Comparison of ENCODE assay signal across 6 cellular contexts in genomic region chr17:8189041-8189710, GRCh38. TPM values are rescaled to one million over a fixed set of nuclear protein-coding genes. Genes with fewer than 3 reads are reported as not detected.
DNase-seq lines count a peak whose midpoint lies in the region; ATAC-seq, FAIRE-seq and TF ChIP-seq lines count a peak whose summit lies in the region.

No MANE protein-coding gene starts in this region.

- H2AK5ac ChIP-seq in IMR-90 (ENCODE audit: low read depth, low read length) = peak overlapping the region; percentile 69; the same call in 1 of the 2 replicates

- H3K36me3 Mint-ChIP-seq in natural killer cell treated with Interleukin-12 subunit alpha and Interleukin-12 subunit beta and Interleukin-15 and Interleukin-18, amount 100 ng/mL, for 72 hours = no peaks in the 10 kb centered on the region

- peaks cover 9 to 13% of the 10 kb centered on the region in 2 donors for H3K4me1 Mint-ChIP-seq in natural killer cell treated with Interleukin-12 subunit alpha and Interleukin-12 subunit beta and Interleukin-15 and Interleukin-18, amount 100 ng/mL, for 72 hours (ENCODE audit: low read depth in 2 of 2)

- H3K18ac ChIP-seq in IMR-90 (ENCODE audit: low read depth, low read length) = no peak overlapping the region

- in situ Hi-C loops in IMR-90 (cut with MboI; ENCODE audit: low sequenced_read_pairs) = no loop called here
- in situ Hi-C loops in K562 (cut with MboI) = no loop called here

- peak overlapping the region; percentile 31 for H2BK5ac ChIP-seq in IMR-90 (ENCODE audit: low read depth, low read length, poor library complexity, severe bottlenecking)

- H3K79me1 ChIP-seq in IMR-90 (ENCODE audit: low read depth in 1 of 2, low read length in 2 of 2) = peaks cover 0 to 21% of the 10 kb centered on the region in 2 experiments; a peak in 2 of 4 replicates

- H3K4me1 ChIP-seq in IMR-90 (ENCODE audit: control insufficient read depth, insufficient read depth, low read length) (peaks cover 13% of the 10 kb centered on the region), K562 (replicated peaks in 1 of 2; ENCODE audit: control insufficient read depth in 2 of 2, insufficient read depth in 2 of 2, low read length in 2 of 2) (peaks cover 31 to 39% of the 10 kb centered on the region in 2 experiments)

- H3K27ac Mint-ChIP-seq in natural killer cell treated with Interleukin-12 subunit alpha and Interleukin-12 subunit beta and Interleukin-15 and Interleukin-18, amount 100 ng/mL, for 72 hours = no peak overlapping the region

- BruUV-seq in IMR-90 (replicated peaks; lab: Mats Ljungman, UMichigan) = no TSS peak
- BruUV-seq in K562 (replicated peaks; lab: Mats Ljungman, UMichigan) = no TSS peak

- H3K27me3 ChIP-seq in IMR-90 (ENCODE audit: control insufficient read depth, insufficient read depth, low read length) = no peaks in the 10 kb centered on the region
- H3K27me3 ChIP-seq in K562 (ENCODE audit: control insufficient read depth in 2 of 2, insufficient read depth in 2 of 2, low read length in 2 of 2) = no peaks in the 10 kb centered on the region

- intact Hi-C loops in IMR-90 (cut with micrococcal nuclease) (loop anchor here (5.0 kb wide), 1 partner anchor 113 kb away; no protein-coding TSS in a partner anchor), K562 (cut with micrococcal nuclease) (loop anchor here (10.0 kb wide), 1 partner anchor 116 kb away; no protein-coding TSS in a partner anchor)

- H3K14ac ChIP-seq in IMR-90 (replicated peaks; ENCODE audit: low read depth, low read length) = no peak overlapping the region

- DNase-seq in IMR-90 = no peak
- DNase-seq in K562 (ENCODE audit: extremely low read depth in 1 of 4, low spot score in 3 of 4) = no peak
- DNase-seq in natural killer cell treated with Interleukin-12 subunit alpha and Interleukin-12 subunit beta and Interleukin-15 and Interleukin-18, amount 100 ng/mL, for 72 hours (ENCODE audit: low spot score) = peak; percentile 61
- no peak for DNase-seq in D721Med (ENCODE audit: insufficient read length, low spot score)

- peak overlapping the region; percentile 69 for H3K27ac ChIP-seq in IMR-90 (ENCODE audit: insufficient read depth, low read length)
- peak overlapping the region; percentile 85; the same call in 2 of the 3 replicates for H3K27ac ChIP-seq in K562 (ENCODE audit: extremely low read depth, low read depth, low read length)

- H3K9me3 Mint-ChIP-seq in natural killer cell treated with Interleukin-12 subunit alpha and Interleukin-12 subunit beta and Interleukin-15 and Interleukin-18, amount 100 ng/mL, for 72 hours = no peaks in the 10 kb centered on the region

- H4K8ac ChIP-seq in IMR-90 (ENCODE audit: low read depth in 2 of 2, low read length in 2 of 2) = peak overlapping the region in 1 of 2 experiments; percentile 50; a peak in 1 of 4 replicates

- POLR2A ChIA-PET in IMR-90 (lab: Charles Lee; ENCODE audit: unreplicated experiment) (interaction anchor here (0.5 kb wide), 1 partner anchor 11 kb away, joined by 4 read pairs; no protein-coding TSS in a partner anchor), K562 (lab: Yijun Ruan, JAX) (interaction anchor here (0.6 to 2.9 kb wide), 7 partner anchors 10 to 140 kb away, joined by 4 to 27 read pairs (median 8); no protein-coding TSS in a partner anchor)

- TF ChIP-seq RAD21 in IMR-90 (IDR thresholded peaks at IDR 0.05; ENCODE audit: low read length) = no peak
- no peak for TF ChIP-seq RAD21 in K562 (CRISPR knock-in tag; conservative IDR thresholded peaks at IDR 0.05 in 1 of 2, IDR thresholded peaks at IDR 0.05 in 1 of 2)

- H2BK20ac ChIP-seq in IMR-90 (ENCODE audit: low read depth, low read length) = no peak overlapping the region

- H3K56ac ChIP-seq in IMR-90 (ENCODE audit: extremely low read depth, insufficient read depth, low read length) = no peak overlapping the region

- no peak overlapping the region for H3K4me3 Mint-ChIP-seq in natural killer cell treated with Interleukin-12 subunit alpha and Interleukin-12 subunit beta and Interleukin-15 and Interleukin-18, amount 100 ng/mL, for 72 hours

- ATAC-seq in IMR-90 (ENCODE audit: low read depth) (no peak), K562 (0 out of 3 replicates have a peak, but pooled peaks have one; percentile 0), GM18519 (IDR thresholded peaks at IDR 0.05; ENCODE audit: low FRiP score, unreplicated experiment) (no peak), HG03520 (IDR thresholded peaks at IDR 0.05; ENCODE audit: unreplicated experiment) (no peak)
- ATAC-seq in natural killer cell treated with Interleukin-12 subunit alpha and Interleukin-12 subunit beta and Interleukin-15 and Interleukin-18, amount 100 ng/mL, for 72 hours = no peak

- 10% methylated on average over 16 of the region's 67 CpGs; no CpG with 5 or more reads in 1 of the 2 experiments for WGBS in IMR-90 (ENCODE audit: extremely low coverage in 2 of 2, insufficient read length in 1 of 2), 2 experiments
- WGBS in K562 (ENCODE audit: insufficient coverage, low coverage, missing lambda C conversion rate) = 9% methylated on average over 23 of the region's 67 CpGs

- H4K5ac ChIP-seq in IMR-90 (ENCODE audit: low read depth, low read length) = no peak overlapping the region

- H3K23ac ChIP-seq in IMR-90 (ENCODE audit: low read depth, low read length) = peak overlapping the region; percentile 31; the same call in 1 of the 2 replicates

- H3K79me2 ChIP-seq in K562 (ENCODE audit: control insufficient read depth, insufficient read depth, low read length) = peaks cover 18% of the 10 kb centered on the region

- H3K9ac ChIP-seq in IMR-90 (ENCODE audit: low read depth, low read length) = peak overlapping the region; percentile 41
- H3K9ac ChIP-seq in K562 (ENCODE audit: insufficient read depth in 1 of 2, low read depth in 2 of 2, low read length in 2 of 2) = peak overlapping the region; percentile 77 to 93

- TF ChIP-seq EP300 in K562 (IDR thresholded peaks at IDR 0.05; ENCODE audit: low read length) = no peak

- H2AK9ac ChIP-seq in IMR-90 (replicated peaks; ENCODE audit: low read depth, low read length, poor library complexity) = peak overlapping the region; percentile 66

- no peak for FAIRE-seq in K562 (lab: Jason Lieb, UNC)
- no peak for FAIRE-seq in D721Med (lab: Jason Lieb, UNC)

- no peaks in the 10 kb centered on the region for H3K9me3 ChIP-seq in IMR-90 (ENCODE audit: control insufficient read depth, insufficient read depth, low read length)
- no peaks in the 10 kb centered on the region for H3K9me3 ChIP-seq in K562 (replicated peaks; ENCODE audit: control insufficient read depth, insufficient read depth, low read depth, low read length)

- CTCF ChIA-PET in IMR-90 (lab: Yijun Ruan, JAX) (interaction anchor here (1.5 kb wide), 1 partner anchor 70 kb away, joined by 6 read pairs; no protein-coding TSS in a partner anchor), K562 (lab: Yijun Ruan, JAX; ENCODE audit: low intra/inter-chr PET ratio) (no interaction called here)

- dilution Hi-C loops in IMR-90 (cut with HindIII; ENCODE audit: low sequenced_read_pairs, unreplicated experiment) = no loop called here

- H3K36me3 ChIP-seq in IMR-90 (ENCODE audit: control insufficient read depth, insufficient read depth, low read length) (no peaks in the 10 kb centered on the region), K562 (ENCODE audit: control insufficient read depth, insufficient read depth, low read length) (no peaks in the 10 kb centered on the region)

- H3K9me1 ChIP-seq in IMR-90 (ENCODE audit: insufficient read depth, low read length) (peaks cover 21% of the 10 kb centered on the region), K562 (ENCODE audit: control insufficient read depth, insufficient read depth, low read length) (no peaks in the 10 kb centered on the region)

- H2BK15ac ChIP-seq in IMR-90 (ENCODE audit: low read depth, low read length) = no peak overlapping the region

- H4K20me1 ChIP-seq in IMR-90 (ENCODE audit: insufficient read depth, low read length) (peaks cover 22% of the 10 kb centered on the region), K562 (replicated peaks; ENCODE audit: control insufficient read depth, insufficient read depth, low read length) (peaks cover 10% of the 10 kb centered on the region)

- H4K91ac ChIP-seq in IMR-90 (ENCODE audit: insufficient read depth, low read depth, low read length) = no peak overlapping the region; the same call in 1 of the 2 replicates

- H3K4ac ChIP-seq in IMR-90 (ENCODE audit: low read depth, low read length) = peak overlapping the region; percentile 24; the same call in 1 of the 2 replicates

- TF ChIP-seq CTCF in IMR-90 (conservative IDR thresholded peaks at IDR 0.05; ENCODE audit: low read depth, low read length) = no peak
- TF ChIP-seq CTCF in K562 (IDR thresholded peaks at IDR 0.05 in 2 of 3, conservative IDR thresholded peaks at IDR 0.05 in 1 of 3; ENCODE audit: insufficient read depth in 2 of 3, low read depth in 1 of 3, low read length in 3 of 3) = no peak
- no peak for TF ChIP-seq CTCF in D721Med (IDR thresholded peaks at IDR 0.05; ENCODE audit: insufficient read depth, missing control alignments)

- no peaks in the 10 kb centered on the region for H3K27me3 Mint-ChIP-seq in natural killer cell treated with Interleukin-12 subunit alpha and Interleukin-12 subunit beta and Interleukin-15 and Interleukin-18, amount 100 ng/mL, for 72 hours

- H3K4me2 ChIP-seq in IMR-90 (ENCODE audit: low read depth, low read length) (peak overlapping the region; percentile 75), K562 (ENCODE audit: insufficient read depth, low read length) (peak overlapping the region; percentile 100)

- H2AFZ ChIP-seq in IMR-90 (replicated peaks; ENCODE audit: low read length, poor library complexity) (peak overlapping the region; percentile 97), K562 (ENCODE audit: low read depth, low read length) (peak overlapping the region; percentile 85)

- TF ChIP-seq POLR2A in IMR-90 (IDR thresholded peaks at IDR 0.05; ENCODE audit: low read depth, low read length) (no peak), K562 (conservative IDR thresholded peaks at IDR 0.05) (no peak)

- H2BK120ac ChIP-seq in IMR-90 (ENCODE audit: low read depth, low read length) = no peak overlapping the region

- H3K4me3 ChIP-seq in IMR-90 (ENCODE audit: insufficient read depth, low read depth, low read length) = peak overlapping the region; percentile 74
- peak overlapping the region; percentile 88 for H3K4me3 ChIP-seq in K562

RNA-seq across cellular contexts. Expression of gene BORCS6, which starts 0.8 kb away (rescaled TPM):
- total RNA-seq in IMR-90 (2012; rRNA removed) (2.7 and 3.1 TPM in 2 replicates), K562 (2014; rRNA removed) (7.4 and 8.6 TPM in 2 replicates), K562 (2014; rRNA removed; fragmentation: Illumina TruSeq; extraction: Trizol) (0.61 and 1.1 TPM in 2 replicates), K562 (2015; rRNA removed; fragmentation: Illumina TruSeq; extraction: Trizol) (2.6 and 2.7 TPM in 2 replicates), K562 (2021) (5.4 and 6.5 TPM in 2 replicates)
- polyA plus RNA-seq in IMR-90 (2012; rRNA removed) (3.3 and 4.3 TPM in 2 replicates), K562 (2011; rRNA removed) (2.3 and 2.9 TPM in 2 replicates), K562 (2014; fragmentation: Illumina TruSeq; extraction: Trizol) (1.7 and 2.5 TPM in 2 replicates), K562 (2014; fragmentation: Nextera tagmentation; extraction: Ambion mirVana) (under 1 TPM; 0.01 to 0.08 TPM), K562 (2014; rRNA removed) (3.5 and 4.1 TPM in 2 replicates)
- 3.9 and 4.6 TPM in 2 replicates for polyA plus RNA-seq in IMR-90 (2012; cell fraction: cytosol; rRNA removed)
- 1.6 and 3.0 TPM in 2 replicates for polyA plus RNA-seq in IMR-90 (2012; cell fraction: nucleus; rRNA removed; ENCODE audit: low replicate concordance)
- total RNA-seq in K562 (2011; cell fraction: chromatin; rRNA removed; ENCODE audit: low replicate concordance) = 0.51 and 1.8 TPM in 2 replicates
- total RNA-seq in K562 (2011; cell fraction: nucleolus; rRNA removed) = 3.7 and 4.1 TPM in 2 replicates
- 1.8 TPM in 2 replicates for total RNA-seq in K562 (2011; cell fraction: nucleoplasm; rRNA removed)
- 3.9 and 6.5 TPM in 2 replicates for polyA plus RNA-seq in K562 (2011; cell fraction: cytosol; rRNA removed)
- polyA plus RNA-seq in K562 (2011; cell fraction: nucleus; rRNA removed) = 2.4 and 2.6 TPM in 2 replicates
- 3.6 and 5.0 TPM in 2 replicates for polyA plus RNA-seq in K562 (2012)
- 1.8 and 1.9 TPM in 2 replicates for polyA minus RNA-seq in K562 (2011; rRNA and poly(A)+ RNA removed)
- 2.9 and 4.3 TPM in 2 replicates for polyA minus RNA-seq in K562 (2011; cell fraction: cytosol; rRNA and poly(A)+ RNA removed)
- 1.5 and 3.1 TPM in 2 replicates for polyA minus RNA-seq in K562 (2011; cell fraction: nucleus; rRNA and poly(A)+ RNA removed)
- 10 to 100 TPM; 10.4 to 11.6 TPM for total RNA-seq in natural killer cell treated with Interleukin-12 subunit alpha and Interleukin-12 subunit beta and Interleukin-15 and Interleukin-18, amount 100 ng/mL, for 72 hours

RNA-seq across cellular contexts. Expression of gene TMEM107, which starts 13.0 kb away (rescaled TPM):
- total RNA-seq in IMR-90 (2012; rRNA removed) (14.3 and 60.3 TPM in 2 replicates), K562 (2014; rRNA removed) (11.4 and 15.5 TPM in 2 replicates), K562 (2014; rRNA removed; fragmentation: Illumina TruSeq; extraction: Trizol) (24.0 and 28.1 TPM in 2 replicates), K562 (2015; rRNA removed; fragmentation: Illumina TruSeq; extraction: Trizol) (16.8 and 16.9 TPM in 2 replicates), K562 (2021) (16.3 and 16.8 TPM in 2 replicates)
- polyA plus RNA-seq in IMR-90 (2012; rRNA removed) (12.9 and 13.4 TPM in 2 replicates), K562 (2011; rRNA removed) (23.1 and 26.2 TPM in 2 replicates), K562 (2014; fragmentation: Illumina TruSeq; extraction: Trizol) (7.1 and 9.7 TPM in 2 replicates), K562 (2014; fragmentation: Nextera tagmentation; extraction: Ambion mirVana) (10 to 100 TPM; 17.4 to 19.5 TPM), K562 (2014; rRNA removed) (12.5 and 16.7 TPM in 2 replicates)
- polyA plus RNA-seq in IMR-90 (2012; cell fraction: cytosol; rRNA removed) = 5.7 and 11.7 TPM in 2 replicates
- polyA plus RNA-seq in IMR-90 (2012; cell fraction: nucleus; rRNA removed; ENCODE audit: low replicate concordance) = 8.7 and 10.5 TPM in 2 replicates
- 42.3 and 63.3 TPM in 2 replicates for total RNA-seq in K562 (2011; cell fraction: chromatin; rRNA removed; ENCODE audit: low replicate concordance)
- total RNA-seq in K562 (2011; cell fraction: nucleolus; rRNA removed) = 76.2 and 101 TPM in 2 replicates
- total RNA-seq in K562 (2011; cell fraction: nucleoplasm; rRNA removed) = 131 and 204 TPM in 2 replicates
- polyA plus RNA-seq in K562 (2011; cell fraction: cytosol; rRNA removed) = 30.2 and 33.9 TPM in 2 replicates
- polyA plus RNA-seq in K562 (2011; cell fraction: nucleus; rRNA removed) = 38.7 and 40.6 TPM in 2 replicates
- 18.6 and 19.9 TPM in 2 replicates for polyA plus RNA-seq in K562 (2012)
- polyA minus RNA-seq in K562 (2011; rRNA and poly(A)+ RNA removed) = 56.1 and 92.4 TPM in 2 replicates
- 26.4 and 31.2 TPM in 2 replicates for polyA minus RNA-seq in K562 (2011; cell fraction: cytosol; rRNA and poly(A)+ RNA removed)
- 63.1 and 97.3 TPM in 2 replicates for polyA minus RNA-seq in K562 (2011; cell fraction: nucleus; rRNA and poly(A)+ RNA removed)
- 10 to 100 TPM; 31.5 to 43.5 TPM for total RNA-seq in natural killer cell treated with Interleukin-12 subunit alpha and Interleukin-12 subunit beta and Interleukin-15 and Interleukin-18, amount 100 ng/mL, for 72 hours

RNA-seq across cellular contexts. Expression of gene AURKB, which starts 21.2 kb away (rescaled TPM):
- total RNA-seq in IMR-90 (2012; rRNA removed) (38.9 and 45.9 TPM in 2 replicates), K562 (2014; rRNA removed) (78.1 and 96.2 TPM in 2 replicates), K562 (2014; rRNA removed; fragmentation: Illumina TruSeq; extraction: Trizol) (46.7 and 60.3 TPM in 2 replicates), K562 (2015; rRNA removed; fragmentation: Illumina TruSeq; extraction: Trizol) (67.7 and 74.8 TPM in 2 replicates), K562 (2021) (99.8 and 104 TPM in 2 replicates)
- polyA plus RNA-seq in IMR-90 (2012; rRNA removed) (55.0 and 62.0 TPM in 2 replicates), K562 (2011; rRNA removed) (27.2 and 57.3 TPM in 2 replicates), K562 (2014; fragmentation: Illumina TruSeq; extraction: Trizol) (114 and 128 TPM in 2 replicates), K562 (2014; fragmentation: Nextera tagmentation; extraction: Ambion mirVana) (100 to 1,000 TPM in 1 of 2 experiments, 10 to 100 TPM in 1; 63.4 to 101 TPM), K562 (2014; rRNA removed) (51.3 and 62.7 TPM in 2 replicates)
- 22.6 and 51.7 TPM in 2 replicates for polyA plus RNA-seq in IMR-90 (2012; cell fraction: cytosol; rRNA removed)
- polyA plus RNA-seq in IMR-90 (2012; cell fraction: nucleus; rRNA removed; ENCODE audit: low replicate concordance) = 150 and 182 TPM in 2 replicates
- total RNA-seq in K562 (2011; cell fraction: chromatin; rRNA removed; ENCODE audit: low replicate concordance) = 109 and 239 TPM in 2 replicates
- 161 and 197 TPM in 2 replicates for total RNA-seq in K562 (2011; cell fraction: nucleolus; rRNA removed)
- 144 and 149 TPM in 2 replicates for total RNA-seq in K562 (2011; cell fraction: nucleoplasm; rRNA removed)
- 47.9 and 49.1 TPM in 2 replicates for polyA plus RNA-seq in K562 (2011; cell fraction: cytosol; rRNA removed)
- polyA plus RNA-seq in K562 (2011; cell fraction: nucleus; rRNA removed) = 213 and 224 TPM in 2 replicates
- 77.0 and 128 TPM in 2 replicates for polyA plus RNA-seq in K562 (2012)
- polyA minus RNA-seq in K562 (2011; rRNA and poly(A)+ RNA removed) = 25.6 and 34.2 TPM in 2 replicates
- 24.7 and 37.6 TPM in 2 replicates for polyA minus RNA-seq in K562 (2011; cell fraction: cytosol; rRNA and poly(A)+ RNA removed)
- 59.9 and 83.2 TPM in 2 replicates for polyA minus RNA-seq in K562 (2011; cell fraction: nucleus; rRNA and poly(A)+ RNA removed)
- total RNA-seq in natural killer cell treated with Interleukin-12 subunit alpha and Interleukin-12 subunit beta and Interleukin-15 and Interleukin-18, amount 100 ng/mL, for 72 hours = 100 to 1,000 TPM in 1 of 2 donors, 10 to 100 TPM in 1; 90.2 to 199 TPM

RNA-seq across cellular contexts. Expression of gene VAMP2, which starts 26.4 kb away (rescaled TPM):
- 2.2 and 2.3 TPM in 2 replicates for total RNA-seq in IMR-90 (2012; rRNA removed)
- 27.3 and 33.3 TPM in 2 replicates for polyA plus RNA-seq in IMR-90 (2012; rRNA removed)
- 14.0 and 29.1 TPM in 2 replicates for polyA plus RNA-seq in IMR-90 (2012; cell fraction: cytosol; rRNA removed)
- 68.1 and 141 TPM in 2 replicates for polyA plus RNA-seq in IMR-90 (2012; cell fraction: nucleus; rRNA removed; ENCODE audit: low replicate concordance)
- 54.5 and 58.1 TPM in 2 replicates for total RNA-seq in K562 (2011; cell fraction: chromatin; rRNA removed; ENCODE audit: low replicate concordance)
- 32.9 and 33.8 TPM in 2 replicates for total RNA-seq in K562 (2011; cell fraction: nucleolus; rRNA removed)
- total RNA-seq in K562 (2011; cell fraction: nucleoplasm; rRNA removed) = 75.0 and 137 TPM in 2 replicates
- 5.9 and 6.0 TPM in 2 replicates for total RNA-seq in K562 (2014; rRNA removed)
- total RNA-seq in K562 (2014; rRNA removed; fragmentation: Illumina TruSeq; extraction: Trizol) = 4.8 and 5.5 TPM in 2 replicates
- total RNA-seq in K562 (2015; rRNA removed; fragmentation: Illumina TruSeq; extraction: Trizol) = 4.4 and 4.9 TPM in 2 replicates
- total RNA-seq in K562 (2021) = 17.5 and 23.4 TPM in 2 replicates
- polyA plus RNA-seq in K562 (2011; rRNA removed) = 13.4 and 22.8 TPM in 2 replicates
- 13.3 and 24.8 TPM in 2 replicates for polyA plus RNA-seq in K562 (2011; cell fraction: cytosol; rRNA removed)
- 83.4 and 84.6 TPM in 2 replicates for polyA plus RNA-seq in K562 (2011; cell fraction: nucleus; rRNA removed)
- 24.0 and 57.3 TPM in 2 replicates for polyA plus RNA-seq in K562 (2012)
- polyA plus RNA-seq in K562 (2014; fragmentation: Illumina TruSeq; extraction: Trizol) = 28.1 and 31.8 TPM in 2 replicates
- 1 to 10 TPM; 2.3 to 3.2 TPM for polyA plus RNA-seq in K562 (2014; fragmentation: Nextera tagmentation; extraction: Ambion mirVana)
- polyA plus RNA-seq in K562 (2014; rRNA removed) = 22.9 and 23.3 TPM in 2 replicates
- 4.4 and 4.6 TPM in 2 replicates for polyA minus RNA-seq in K562 (2011; rRNA and poly(A)+ RNA removed)
- polyA minus RNA-seq in K562 (2011; cell fraction: cytosol; rRNA and poly(A)+ RNA removed) = 4.1 and 5.7 TPM in 2 replicates
- polyA minus RNA-seq in K562 (2011; cell fraction: nucleus; rRNA and poly(A)+ RNA removed) = 10.6 and 12.4 TPM in 2 replicates
- total RNA-seq in natural killer cell treated with Interleukin-12 subunit alpha and Interleukin-12 subunit beta and Interleukin-15 and Interleukin-18, amount 100 ng/mL, for 72 hours = 10 to 100 TPM; 54.6 to 73.0 TPM

RNA-seq across cellular contexts. Expression of gene PER1, which starts 37.0 kb away (rescaled TPM):
- total RNA-seq in IMR-90 (2012; rRNA removed) (1.7 and 3.4 TPM in 2 replicates), K562 (2014; rRNA removed) (4.5 and 10.5 TPM in 2 replicates), K562 (2014; rRNA removed; fragmentation: Illumina TruSeq; extraction: Trizol) (1.3 and 2.1 TPM in 2 replicates), K562 (2015; rRNA removed; fragmentation: Illumina TruSeq; extraction: Trizol) (1.6 and 2.0 TPM in 2 replicates), K562 (2021) (24.4 and 26.0 TPM in 2 replicates)
- polyA plus RNA-seq in IMR-90 (2012; rRNA removed) (10.5 and 11.5 TPM in 2 replicates), K562 (2011; rRNA removed) (3.4 and 11.1 TPM in 2 replicates), K562 (2014; fragmentation: Illumina TruSeq; extraction: Trizol) (6.7 and 11.2 TPM in 2 replicates), K562 (2014; fragmentation: Nextera tagmentation; extraction: Ambion mirVana) (under 1 TPM; 0.13 to 0.25 TPM), K562 (2014; rRNA removed) (11.0 TPM in 2 replicates)
- polyA plus RNA-seq in IMR-90 (2012; cell fraction: cytosol; rRNA removed) = 4.8 and 6.2 TPM in 2 replicates
- polyA plus RNA-seq in IMR-90 (2012; cell fraction: nucleus; rRNA removed; ENCODE audit: low replicate concordance) = 230 and 249 TPM in 2 replicates
- total RNA-seq in K562 (2011; cell fraction: chromatin; rRNA removed; ENCODE audit: low replicate concordance) = 48.2 and 140 TPM in 2 replicates
- total RNA-seq in K562 (2011; cell fraction: nucleolus; rRNA removed) = 69.2 and 70.9 TPM in 2 replicates
- 56.7 and 63.2 TPM in 2 replicates for total RNA-seq in K562 (2011; cell fraction: nucleoplasm; rRNA removed)
- polyA plus RNA-seq in K562 (2011; cell fraction: cytosol; rRNA removed) = 2.9 and 4.2 TPM in 2 replicates
- polyA plus RNA-seq in K562 (2011; cell fraction: nucleus; rRNA removed) = 21.8 and 47.2 TPM in 2 replicates
- 8.0 and 12.4 TPM in 2 replicates for polyA plus RNA-seq in K562 (2012)
- 3.6 and 5.6 TPM in 2 replicates for polyA minus RNA-seq in K562 (2011; rRNA and poly(A)+ RNA removed)
- polyA minus RNA-seq in K562 (2011; cell fraction: cytosol; rRNA and poly(A)+ RNA removed) = 14.1 and 21.2 TPM in 2 replicates
- 17.4 and 17.8 TPM in 2 replicates for polyA minus RNA-seq in K562 (2011; cell fraction: nucleus; rRNA and poly(A)+ RNA removed)
- total RNA-seq in natural killer cell treated with Interleukin-12 subunit alpha and Interleukin-12 subunit beta and Interleukin-15 and Interleukin-18, amount 100 ng/mL, for 72 hours = 10 to 100 TPM; 16.9 to 42.7 TPM
